2 cellular contexts compared by ENCODE assay signal in the genomic region with DNA sequence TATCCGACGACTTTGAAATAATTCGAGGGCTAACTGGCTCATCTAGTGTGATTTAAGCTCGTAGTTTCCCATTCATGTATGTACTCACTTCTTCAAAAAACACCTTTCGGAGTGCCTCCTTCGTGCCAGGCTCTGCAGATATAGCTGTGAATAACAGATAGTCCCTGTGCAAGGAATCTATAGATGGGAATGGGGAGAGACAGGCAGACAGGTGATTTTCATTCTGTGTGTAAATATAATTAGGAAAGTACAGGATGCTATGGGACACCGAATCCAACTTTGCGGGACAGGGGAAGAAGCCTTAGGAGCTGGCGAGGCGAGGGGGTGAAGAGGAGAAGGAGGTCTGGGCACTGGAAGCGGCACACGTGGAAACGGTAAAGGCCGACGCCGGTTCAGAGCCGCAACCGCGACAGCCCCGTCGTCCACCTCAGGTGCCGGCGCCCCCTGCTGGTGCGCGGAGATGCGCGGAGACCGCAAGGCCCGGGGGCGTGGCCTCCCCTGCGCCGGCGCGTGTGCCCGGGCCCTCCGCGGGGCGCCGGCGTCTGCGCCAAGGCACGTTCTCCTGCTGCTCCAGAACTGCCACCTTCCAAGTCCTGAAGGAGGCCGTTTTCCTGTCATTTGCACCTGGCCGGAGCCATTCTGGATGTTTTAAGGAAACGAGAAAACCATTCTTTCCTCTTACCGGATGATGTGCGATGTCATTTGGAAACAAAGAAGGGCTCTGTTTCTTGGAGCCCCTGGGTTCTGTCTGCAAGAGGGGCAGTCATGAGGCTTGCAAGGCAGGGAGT.
A peak's percentile ranks its signal among the peaks of the same experiment; 100 is the strongest.
TF ChIP-seq lines count a peak whose summit lies in the region.

No MANE protein-coding gene starts in this region.

TF ChIP-seq in HEK293, 187 proteins besides CTCF, POLR2A, EP300 and RAD21 (continued from another document and continues in another):
- TF ChIP-seq, protein P1, sequence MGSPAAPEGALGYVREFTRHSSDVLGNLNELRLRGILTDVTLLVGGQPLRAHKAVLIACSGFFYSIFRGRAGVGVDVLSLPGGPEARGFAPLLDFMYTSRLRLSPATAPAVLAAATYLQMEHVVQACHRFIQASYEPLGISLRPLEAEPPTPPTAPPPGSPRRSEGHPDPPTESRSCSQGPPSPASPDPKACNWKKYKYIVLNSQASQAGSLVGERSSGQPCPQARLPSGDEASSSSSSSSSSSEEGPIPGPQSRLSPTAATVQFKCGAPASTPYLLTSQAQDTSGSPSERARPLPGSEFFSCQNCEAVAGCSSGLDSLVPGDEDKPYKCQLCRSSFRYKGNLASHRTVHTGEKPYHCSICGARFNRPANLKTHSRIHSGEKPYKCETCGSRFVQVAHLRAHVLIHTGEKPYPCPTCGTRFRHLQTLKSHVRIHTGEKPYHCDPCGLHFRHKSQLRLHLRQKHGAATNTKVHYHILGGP (tag by site-specific recombination; IDR thresholded peaks at IDR 0.05) = no peak
- TF ChIP-seq, protein P2, sequence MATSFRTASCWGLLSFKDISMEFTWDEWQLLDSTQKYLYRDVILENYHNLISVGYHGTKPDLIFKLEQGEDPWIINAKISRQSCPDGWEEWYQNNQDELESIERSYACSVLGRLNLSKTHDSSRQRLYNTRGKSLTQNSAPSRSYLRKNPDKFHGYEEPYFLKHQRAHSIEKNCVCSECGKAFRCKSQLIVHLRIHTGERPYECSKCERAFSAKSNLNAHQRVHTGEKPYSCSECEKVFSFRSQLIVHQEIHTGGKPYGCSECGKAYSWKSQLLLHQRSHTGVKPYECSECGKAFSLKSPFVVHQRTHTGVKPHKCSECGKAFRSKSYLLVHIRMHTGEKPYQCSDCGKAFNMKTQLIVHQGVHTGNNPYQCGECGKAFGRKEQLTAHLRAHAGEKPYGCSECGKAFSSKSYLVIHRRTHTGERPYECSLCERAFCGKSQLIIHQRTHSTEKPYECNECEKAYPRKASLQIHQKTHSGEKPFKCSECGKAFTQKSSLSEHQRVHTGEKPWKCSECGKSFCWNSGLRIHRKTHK (tag by site-specific recombination; IDR thresholded peaks at IDR 0.05) = no peak
- TF ChIP-seq, protein P3, sequence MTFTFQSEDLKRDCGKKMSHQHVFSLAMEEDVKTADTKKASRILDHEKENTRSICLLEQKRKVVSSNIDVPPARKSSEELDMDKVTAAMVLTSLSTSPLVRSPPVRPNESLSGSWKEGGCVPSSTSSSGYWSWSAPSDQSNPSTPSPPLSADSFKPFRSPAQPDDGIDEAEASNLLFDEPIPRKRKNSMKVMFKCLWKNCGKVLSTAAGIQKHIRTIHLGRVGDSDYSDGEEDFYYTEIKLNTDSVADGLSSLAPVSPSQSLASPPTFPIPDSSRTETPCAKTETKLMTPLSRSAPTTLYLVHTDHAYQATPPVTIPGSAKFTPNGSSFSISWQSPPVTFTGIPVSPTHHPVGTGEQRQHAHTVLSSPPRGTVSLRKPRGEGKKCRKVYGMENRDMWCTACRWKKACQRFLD (tag by site-specific recombination; IDR thresholded peaks at IDR 0.05) = no peak
- TF ChIP-seq, protein P4, sequence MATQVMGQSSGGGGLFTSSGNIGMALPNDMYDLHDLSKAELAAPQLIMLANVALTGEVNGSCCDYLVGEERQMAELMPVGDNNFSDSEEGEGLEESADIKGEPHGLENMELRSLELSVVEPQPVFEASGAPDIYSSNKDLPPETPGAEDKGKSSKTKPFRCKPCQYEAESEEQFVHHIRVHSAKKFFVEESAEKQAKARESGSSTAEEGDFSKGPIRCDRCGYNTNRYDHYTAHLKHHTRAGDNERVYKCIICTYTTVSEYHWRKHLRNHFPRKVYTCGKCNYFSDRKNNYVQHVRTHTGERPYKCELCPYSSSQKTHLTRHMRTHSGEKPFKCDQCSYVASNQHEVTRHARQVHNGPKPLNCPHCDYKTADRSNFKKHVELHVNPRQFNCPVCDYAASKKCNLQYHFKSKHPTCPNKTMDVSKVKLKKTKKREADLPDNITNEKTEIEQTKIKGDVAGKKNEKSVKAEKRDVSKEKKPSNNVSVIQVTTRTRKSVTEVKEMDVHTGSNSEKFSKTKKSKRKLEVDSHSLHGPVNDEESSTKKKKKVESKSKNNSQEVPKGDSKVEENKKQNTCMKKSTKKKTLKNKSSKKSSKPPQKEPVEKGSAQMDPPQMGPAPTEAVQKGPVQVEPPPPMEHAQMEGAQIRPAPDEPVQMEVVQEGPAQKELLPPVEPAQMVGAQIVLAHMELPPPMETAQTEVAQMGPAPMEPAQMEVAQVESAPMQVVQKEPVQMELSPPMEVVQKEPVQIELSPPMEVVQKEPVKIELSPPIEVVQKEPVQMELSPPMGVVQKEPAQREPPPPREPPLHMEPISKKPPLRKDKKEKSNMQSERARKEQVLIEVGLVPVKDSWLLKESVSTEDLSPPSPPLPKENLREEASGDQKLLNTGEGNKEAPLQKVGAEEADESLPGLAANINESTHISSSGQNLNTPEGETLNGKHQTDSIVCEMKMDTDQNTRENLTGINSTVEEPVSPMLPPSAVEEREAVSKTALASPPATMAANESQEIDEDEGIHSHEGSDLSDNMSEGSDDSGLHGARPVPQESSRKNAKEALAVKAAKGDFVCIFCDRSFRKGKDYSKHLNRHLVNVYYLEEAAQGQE (tag by site-specific recombination; IDR thresholded peaks at IDR 0.05) = no peak
- TF ChIP-seq ZBTB8A (tag by site-specific recombination; IDR thresholded peaks at IDR 0.05) = peak; percentile 54; the same call in 1 of the 2 replicates
- peak; percentile 70; the same call in 1 of the 2 replicates for TF ChIP-seq ZNF184 (tag by site-specific recombination; IDR thresholded peaks at IDR 0.05)
- TF ChIP-seq ZNF112 (tag by site-specific recombination; IDR thresholded peaks at IDR 0.05) = no peak
- TF ChIP-seq ZNF510 (tag by site-specific recombination; IDR thresholded peaks at IDR 0.05; ENCODE audit: insufficient replicate concordance) = no peak
- TF ChIP-seq ZNF76 (tag by site-specific recombination; IDR thresholded peaks at IDR 0.05; ENCODE audit: borderline replicate concordance, low read depth) = peak; percentile 49; the same call in 1 of the 2 replicates
- no peak for TF ChIP-seq ZNF248 (tag by site-specific recombination; IDR thresholded peaks at IDR 0.05)
- 0 out of 2 replicates have a peak, but pooled peaks have one; percentile 25 for TF ChIP-seq ZNF654 (tag by site-specific recombination; IDR thresholded peaks at IDR 0.05; ENCODE audit: low read depth)
- TF ChIP-seq ZBTB17 (tag by site-specific recombination; IDR thresholded peaks at IDR 0.05) = peak; percentile 31; the same call in 1 of the 2 replicates
- TF ChIP-seq, protein P5, sequence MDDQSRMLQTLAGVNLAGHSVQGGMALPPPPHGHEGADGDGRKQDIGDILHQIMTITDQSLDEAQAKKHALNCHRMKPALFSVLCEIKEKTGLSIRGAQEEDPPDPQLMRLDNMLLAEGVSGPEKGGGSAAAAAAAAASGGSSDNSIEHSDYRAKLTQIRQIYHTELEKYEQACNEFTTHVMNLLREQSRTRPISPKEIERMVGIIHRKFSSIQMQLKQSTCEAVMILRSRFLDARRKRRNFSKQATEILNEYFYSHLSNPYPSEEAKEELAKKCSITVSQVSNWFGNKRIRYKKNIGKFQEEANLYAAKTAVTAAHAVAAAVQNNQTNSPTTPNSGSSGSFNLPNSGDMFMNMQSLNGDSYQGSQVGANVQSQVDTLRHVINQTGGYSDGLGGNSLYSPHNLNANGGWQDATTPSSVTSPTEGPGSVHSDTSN (CRISPR knock-in tag; IDR thresholded peaks at IDR 0.05) = 0 out of 2 replicates have a peak, but pooled peaks have one; percentile 53
- no peak for TF ChIP-seq ZNF677 (tag by site-specific recombination; IDR thresholded peaks at IDR 0.05)
- no peak for TF ChIP-seq ZNF223 (tag by site-specific recombination; IDR thresholded peaks at IDR 0.05)

TF ChIP-seq in GM12878, 131 proteins besides CTCF, POLR2A, EP300 and RAD21 (continued from another document):
- TF ChIP-seq CREM (IDR thresholded peaks at IDR 0.05; ENCODE audit: low read depth) = 0 out of 2 replicates have a peak, but pooled peaks have one; percentile 36
- TF ChIP-seq, protein P6, sequence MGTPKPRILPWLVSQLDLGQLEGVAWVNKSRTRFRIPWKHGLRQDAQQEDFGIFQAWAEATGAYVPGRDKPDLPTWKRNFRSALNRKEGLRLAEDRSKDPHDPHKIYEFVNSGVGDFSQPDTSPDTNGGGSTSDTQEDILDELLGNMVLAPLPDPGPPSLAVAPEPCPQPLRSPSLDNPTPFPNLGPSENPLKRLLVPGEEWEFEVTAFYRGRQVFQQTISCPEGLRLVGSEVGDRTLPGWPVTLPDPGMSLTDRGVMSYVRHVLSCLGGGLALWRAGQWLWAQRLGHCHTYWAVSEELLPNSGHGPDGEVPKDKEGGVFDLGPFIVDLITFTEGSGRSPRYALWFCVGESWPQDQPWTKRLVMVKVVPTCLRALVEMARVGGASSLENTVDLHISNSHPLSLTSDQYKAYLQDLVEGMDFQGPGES (IDR thresholded peaks at IDR 0.05) = no peak
- no peak for TF ChIP-seq EZH2 (IDR thresholded peaks at IDR 0.05; ENCODE audit: borderline replicate concordance, control insufficient read depth, low read depth, low read length)
- TF ChIP-seq, protein P7, sequence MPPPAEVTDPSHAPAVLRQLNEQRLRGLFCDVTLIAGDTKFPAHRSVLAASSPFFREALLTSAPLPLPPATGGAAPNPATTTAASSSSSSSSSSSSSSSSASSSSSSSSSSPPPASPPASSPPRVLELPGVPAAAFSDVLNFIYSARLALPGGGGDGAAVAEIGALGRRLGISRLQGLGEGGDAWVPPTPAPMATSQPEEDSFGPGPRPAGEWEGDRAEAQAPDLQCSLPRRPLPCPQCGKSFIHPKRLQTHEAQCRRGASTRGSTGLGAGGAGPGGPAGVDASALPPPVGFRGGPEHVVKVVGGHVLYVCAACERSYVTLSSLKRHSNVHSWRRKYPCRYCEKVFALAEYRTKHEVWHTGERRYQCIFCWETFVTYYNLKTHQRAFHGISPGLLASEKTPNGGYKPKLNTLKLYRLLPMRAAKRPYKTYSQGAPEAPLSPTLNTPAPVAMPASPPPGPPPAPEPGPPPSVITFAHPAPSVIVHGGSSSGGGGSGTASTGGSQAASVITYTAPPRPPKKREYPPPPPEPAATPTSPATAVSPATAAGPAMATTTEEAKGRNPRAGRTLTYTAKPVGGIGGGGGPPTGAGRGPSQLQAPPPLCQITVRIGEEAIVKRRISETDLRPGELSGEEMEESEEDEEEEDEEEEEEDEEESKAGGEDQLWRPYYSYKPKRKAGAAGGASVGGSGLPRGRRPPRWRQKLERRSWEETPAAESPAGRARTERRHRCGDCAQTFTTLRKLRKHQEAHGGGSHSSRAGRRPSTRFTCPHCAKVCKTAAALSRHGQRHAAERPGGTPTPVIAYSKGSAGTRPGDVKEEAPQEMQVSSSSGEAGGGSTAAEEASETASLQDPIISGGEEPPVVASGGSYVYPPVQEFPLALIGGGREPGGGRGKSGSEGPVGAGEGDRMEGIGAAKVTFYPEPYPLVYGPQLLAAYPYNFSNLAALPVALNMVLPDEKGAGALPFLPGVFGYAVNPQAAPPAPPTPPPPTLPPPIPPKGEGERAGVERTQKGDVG (CRISPR knock-in tag; IDR thresholded peaks at IDR 0.05) = no peak
- TF ChIP-seq YY1 (IDR thresholded peaks at IDR 0.05; ENCODE audit: low read depth, low read length) = peak; percentile 62; the same call in 1 of the 2 replicates
- peak; percentile 46 for TF ChIP-seq KLF5 (IDR thresholded peaks at IDR 0.05; ENCODE audit: partially characterized antibody)
- no peak; the same call in 1 of the 2 replicates for TF ChIP-seq NR2F1 (conservative IDR thresholded peaks at IDR 0.05)
- 0 out of 2 replicates have a peak, but pooled peaks have one; percentile 23 for TF ChIP-seq CREB1 (IDR thresholded peaks at IDR 0.05; ENCODE audit: low read depth)
- TF ChIP-seq RB1 (IDR thresholded peaks at IDR 0.05; ENCODE audit: borderline replicate concordance) = peak; percentile 84; the same call in 1 of the 2 replicates
- TF ChIP-seq RUNX3 (IDR thresholded peaks at IDR 0.05; ENCODE audit: low read length) = peak; percentile 94
- no peak for TF ChIP-seq IRF4 (IDR thresholded peaks at IDR 0.05; ENCODE audit: low read depth, low read length)
- TF ChIP-seq TCF3 (IDR thresholded peaks at IDR 0.05; ENCODE audit: borderline replicate concordance, insufficient read depth, low read depth, low read length) = 0 out of 2 replicates have a peak, but pooled peaks have one; percentile 42
- TF ChIP-seq LARP7 (IDR thresholded peaks at IDR 0.05) = peak; percentile 85; the same call in 1 of the 2 replicates
- peak; percentile 34 to 84; a peak in 3 of 4 replicates for TF ChIP-seq BHLHE40 (IDR thresholded peaks at IDR 0.05; ENCODE audit: borderline replicate concordance in 1 of 2, low read depth in 2 of 2, low read length in 1 of 2)
- peak; percentile 57; the same call in 1 of the 2 replicates for TF ChIP-seq MXI1 (IDR thresholded peaks at IDR 0.05; ENCODE audit: low read depth, low read length)
- peak; percentile 63; the same call in 1 of the 2 replicates for TF ChIP-seq BACH1 (IDR thresholded peaks at IDR 0.05; ENCODE audit: borderline replicate concordance)
- no peak for TF ChIP-seq SRF (IDR thresholded peaks at IDR 0.05; ENCODE audit: low read depth in 2 of 2, low read length in 2 of 2)
- TF ChIP-seq ZSCAN29 (IDR thresholded peaks at IDR 0.05) = 0 out of 2 replicates have a peak, but pooled peaks have one; percentile 50
- no peak for TF ChIP-seq MEF2B (IDR thresholded peaks at IDR 0.05; ENCODE audit: partially characterized antibody, poor library complexity, severe bottlenecking)
- TF ChIP-seq BMI1 (IDR thresholded peaks at IDR 0.05; ENCODE audit: borderline replicate concordance) = no peak
